ENCODE assay signal across 2 cellular contexts in genomic region chr10:105872665-105873064, GRCh38.
TF ChIP-seq lines count a peak whose summit lies in the region.

No MANE protein-coding gene starts in this region.

TF ChIP-seq in WTC11, 78 proteins besides CTCF, POLR2A, EP300 and RAD21 (continued from another document):
- TF ChIP-seq GRHL2 (CRISPR knock-in tag; IDR thresholded peaks at IDR 0.05; ENCODE audit: insufficient replicate concordance, severe bottlenecking) (no peak), FOXK1 (CRISPR knock-in tag; IDR thresholded peaks at IDR 0.05) (no peak), ZNF138 (CRISPR knock-in tag; conservative IDR thresholded peaks at IDR 0.05) (no peak), ETV6 (CRISPR knock-in tag; IDR thresholded peaks at IDR 0.05) (no peak), JUN (CRISPR knock-in tag; IDR thresholded peaks at IDR 0.05) (no peak), TEAD1 (CRISPR knock-in tag; IDR thresholded peaks at IDR 0.05) (no peak), MYBL2 (CRISPR knock-in tag; IDR thresholded peaks at IDR 0.05) (no peak)
- TF ChIP-seq, protein P1, sequence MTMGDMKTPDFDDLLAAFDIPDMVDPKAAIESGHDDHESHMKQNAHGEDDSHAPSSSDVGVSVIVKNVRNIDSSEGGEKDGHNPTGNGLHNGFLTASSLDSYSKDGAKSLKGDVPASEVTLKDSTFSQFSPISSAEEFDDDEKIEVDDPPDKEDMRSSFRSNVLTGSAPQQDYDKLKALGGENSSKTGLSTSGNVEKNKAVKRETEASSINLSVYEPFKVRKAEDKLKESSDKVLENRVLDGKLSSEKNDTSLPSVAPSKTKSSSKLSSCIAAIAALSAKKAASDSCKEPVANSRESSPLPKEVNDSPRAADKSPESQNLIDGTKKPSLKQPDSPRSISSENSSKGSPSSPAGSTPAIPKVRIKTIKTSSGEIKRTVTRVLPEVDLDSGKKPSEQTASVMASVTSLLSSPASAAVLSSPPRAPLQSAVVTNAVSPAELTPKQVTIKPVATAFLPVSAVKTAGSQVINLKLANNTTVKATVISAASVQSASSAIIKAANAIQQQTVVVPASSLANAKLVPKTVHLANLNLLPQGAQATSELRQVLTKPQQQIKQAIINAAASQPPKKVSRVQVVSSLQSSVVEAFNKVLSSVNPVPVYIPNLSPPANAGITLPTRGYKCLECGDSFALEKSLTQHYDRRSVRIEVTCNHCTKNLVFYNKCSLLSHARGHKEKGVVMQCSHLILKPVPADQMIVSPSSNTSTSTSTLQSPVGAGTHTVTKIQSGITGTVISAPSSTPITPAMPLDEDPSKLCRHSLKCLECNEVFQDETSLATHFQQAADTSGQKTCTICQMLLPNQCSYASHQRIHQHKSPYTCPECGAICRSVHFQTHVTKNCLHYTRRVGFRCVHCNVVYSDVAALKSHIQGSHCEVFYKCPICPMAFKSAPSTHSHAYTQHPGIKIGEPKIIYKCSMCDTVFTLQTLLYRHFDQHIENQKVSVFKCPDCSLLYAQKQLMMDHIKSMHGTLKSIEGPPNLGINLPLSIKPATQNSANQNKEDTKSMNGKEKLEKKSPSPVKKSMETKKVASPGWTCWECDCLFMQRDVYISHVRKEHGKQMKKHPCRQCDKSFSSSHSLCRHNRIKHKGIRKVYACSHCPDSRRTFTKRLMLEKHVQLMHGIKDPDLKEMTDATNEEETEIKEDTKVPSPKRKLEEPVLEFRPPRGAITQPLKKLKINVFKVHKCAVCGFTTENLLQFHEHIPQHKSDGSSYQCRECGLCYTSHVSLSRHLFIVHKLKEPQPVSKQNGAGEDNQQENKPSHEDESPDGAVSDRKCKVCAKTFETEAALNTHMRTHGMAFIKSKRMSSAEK (CRISPR knock-in tag; IDR thresholded peaks at IDR 0.05; ENCODE audit: borderline replicate concordance): no peak

TF ChIP-seq in H1, 55 proteins besides CTCF, POLR2A, EP300 and RAD21 (continued from another document):
- TF ChIP-seq, protein P2, sequence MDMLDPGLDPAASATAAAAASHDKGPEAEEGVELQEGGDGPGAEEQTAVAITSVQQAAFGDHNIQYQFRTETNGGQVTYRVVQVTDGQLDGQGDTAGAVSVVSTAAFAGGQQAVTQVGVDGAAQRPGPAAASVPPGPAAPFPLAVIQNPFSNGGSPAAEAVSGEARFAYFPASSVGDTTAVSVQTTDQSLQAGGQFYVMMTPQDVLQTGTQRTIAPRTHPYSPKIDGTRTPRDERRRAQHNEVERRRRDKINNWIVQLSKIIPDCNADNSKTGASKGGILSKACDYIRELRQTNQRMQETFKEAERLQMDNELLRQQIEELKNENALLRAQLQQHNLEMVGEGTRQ (IDR thresholded peaks at IDR 0.05; ENCODE audit: low read length): no peak
- no peak for TF ChIP-seq SIRT6 (IDR thresholded peaks at IDR 0.05; ENCODE audit: low read length)
- TF ChIP-seq JUND (IDR thresholded peaks at IDR 0.05; ENCODE audit: low read length): no peak
- TF ChIP-seq CHD7 (IDR thresholded peaks at IDR 0.05; ENCODE audit: insufficient replicate concordance, low read length): no peak
- no peak for TF ChIP-seq CTBP2 (IDR thresholded peaks at IDR 0.05; ENCODE audit: borderline replicate concordance, insufficient read depth, insufficient read length, low read length)
- no peak for TF ChIP-seq SAP30 (IDR thresholded peaks at IDR 0.05; ENCODE audit: insufficient read depth, insufficient replicate concordance, low read length)
TF ChIP-seq in H1: peak in this region for 0.
